Comparison of ENCODE assay signal across 23 cellular contexts in the genomic region with DNA sequence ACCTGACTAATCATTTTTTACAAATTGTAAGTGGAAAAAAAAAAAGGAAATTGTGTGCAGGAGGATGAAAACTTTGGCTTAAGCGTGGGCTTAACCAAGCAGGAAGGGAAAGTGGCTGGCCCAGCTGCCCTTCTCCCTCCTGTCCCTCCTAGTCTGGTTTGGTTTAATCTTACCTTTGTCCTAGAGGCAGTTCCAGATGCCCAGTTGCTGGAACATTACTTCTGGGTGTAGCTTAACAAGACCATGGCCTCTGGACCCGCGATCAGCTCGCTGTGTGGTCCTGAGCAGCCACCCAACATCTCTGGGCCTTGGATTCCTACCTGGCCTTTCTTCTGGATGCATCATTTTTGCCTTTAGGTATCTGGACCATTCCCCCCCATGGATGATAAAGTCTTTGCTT. TPM values are rescaled to one million over a fixed set of nuclear protein-coding genes. Genes with fewer than 3 reads are reported as not detected.
DNase-seq lines count a peak whose midpoint lies in the region; ATAC-seq, FAIRE-seq and TF ChIP-seq lines count a peak whose summit lies in the region.
"Had no signal": no experiment of that assay in that cellular context is flagged by ENCODE, and none has a peak within 500 bp of the region (broad histone marks: within the 10 kb centered on the region; RNA-seq: fewer than 3 reads in every experiment).

No MANE protein-coding gene starts in this region.

- 32 to 81% (median 41%) methylated on average over 4 of the region's 4 CpGs for WGBS in small intestine, 3 donors

- no peak overlapping the region for H3K4me3 Mint-ChIP-seq in CD4-positive, alpha-beta memory T cell
- H3K4me3 Mint-ChIP-seq: CD8-positive, alpha-beta memory T cell had no signal

- FAIRE-seq in small intestine (lab: Jason Lieb, UNC) (no peak), GM12891 (lab: Jason Lieb, UNC) (no peak)
- FAIRE-seq: D721Med had no signal

- H3K4me1 ChIP-seq in RWPE2 (ENCODE audit: insufficient read depth, poor library complexity, severe bottlenecking) (no peaks in the 10 kb centered on the region), lower lobe of right lung (no peaks in the 10 kb centered on the region), small intestine (ENCODE audit: control insufficient read depth in 2 of 2, insufficient read depth in 1 of 2, low read depth in 1 of 2, low read length in 1 of 2) (peaks cover 0 to 2% of the 10 kb centered on the region in 2 donors)
- no peaks in the 10 kb centered on the region for H3K4me1 ChIP-seq in CD4-positive, alpha-beta memory T cell (ENCODE audit: insufficient read depth, low read length)

- H3K36me3 ChIP-seq in RWPE2 (ENCODE audit: low read depth) (no peaks in the 10 kb centered on the region), lower lobe of right lung (no peaks in the 10 kb centered on the region), small intestine (ENCODE audit: control insufficient read depth in 2 of 2, insufficient read depth in 2 of 2, low read length in 2 of 2) (no peaks in the 10 kb centered on the region)
- no peaks in the 10 kb centered on the region for H3K36me3 ChIP-seq in CD4-positive, alpha-beta memory T cell (ENCODE audit: insufficient read depth, low read length)
- H3K36me3 ChIP-seq: BLaER1 had no signal

- H3K4me3 ChIP-seq in RWPE2 (ENCODE audit: severe bottlenecking): no peak overlapping the region
- peak overlapping the region; percentile 20 for H3K4me3 ChIP-seq in lower lobe of right lung
- H3K4me3 ChIP-seq in small intestine (ENCODE audit: low read depth in 1 of 2, low read length in 2 of 2): no peak overlapping the region
- no peak overlapping the region for H3K4me3 ChIP-seq in CD4-positive, alpha-beta memory T cell (ENCODE audit: low read length in 2 of 2)
- H3K4me3 ChIP-seq: BLaER1, SK-N-MC had no signal

- no peaks in the 10 kb centered on the region for H3K36me3 Mint-ChIP-seq in CD4-positive, alpha-beta memory T cell
- H3K36me3 Mint-ChIP-seq: CD8-positive, alpha-beta memory T cell had no signal

- no peak overlapping the region for H3K27ac Mint-ChIP-seq in CD4-positive, alpha-beta memory T cell

- no peaks in the 10 kb centered on the region for H3K4me1 Mint-ChIP-seq in CD4-positive, alpha-beta memory T cell
- H3K4me1 Mint-ChIP-seq: CD8-positive, alpha-beta memory T cell had no signal

- TF ChIP-seq CTCF in RWPE2 (IDR thresholded peaks at IDR 0.05; ENCODE audit: poor library complexity, severe bottlenecking): no peak
- TF ChIP-seq CTCF in lower lobe of right lung (IDR thresholded peaks at IDR 0.05): no peak

- ATAC-seq in RWPE2 (ENCODE audit: low read depth) (no peak), lower lobe of right lung (peak; percentile 31 to 48)

- TF ChIP-seq POLR2A in GM12891 (IDR thresholded peaks at IDR 0.05; ENCODE audit: low read depth, low read length): no peak

- intact Hi-C loops in lower lobe of right lung (cut with DNase I): no loop called here
- intact Hi-C loops in CD4-positive, alpha-beta memory T cell (cut with micrococcal nuclease): no loop called here

- H3K9me3 ChIP-seq in RWPE2 (ENCODE audit: severe bottlenecking): no peaks in the 10 kb centered on the region
- H3K9me3 ChIP-seq in lower lobe of right lung: no peaks in the 10 kb centered on the region
- no peaks in the 10 kb centered on the region for H3K9me3 ChIP-seq in small intestine (ENCODE audit: control insufficient read depth, low read depth)
- no peaks in the 10 kb centered on the region for H3K9me3 ChIP-seq in CD4-positive, alpha-beta memory T cell (ENCODE audit: control insufficient read depth in 1 of 2, low read length in 2 of 2)
- H3K9me3 ChIP-seq: BLaER1 had no signal

- CTCF ChIA-PET in CD4-positive, alpha-beta memory T cell (lab: Charles Lee; ENCODE audit: partially characterized antibody): no interaction called here

- POLR2A ChIA-PET in CD4-positive, alpha-beta memory T cell (lab: Charles Lee; ENCODE audit: partially characterized antibody): no interaction called here

- H3K27me3 Mint-ChIP-seq in CD4-positive, alpha-beta memory T cell: peaks cover 8 to 11% of the 10 kb centered on the region in 2 donors

- no peak overlapping the region for H3K27ac ChIP-seq in RWPE2 (ENCODE audit: poor library complexity, severe bottlenecking)
- H3K27ac ChIP-seq in lower lobe of right lung: no peak overlapping the region
- H3K27ac ChIP-seq in small intestine (ENCODE audit: low read depth in 1 of 2, low read length in 1 of 2): no peak overlapping the region
- no peak overlapping the region for H3K27ac ChIP-seq in CD4-positive, alpha-beta memory T cell (ENCODE audit: low read depth, low read length)
- H3K27ac ChIP-seq: 22Rv1, BLaER1, KMS-11, SK-N-MC had no signal

- DNase-seq in NOMO-1 treated with DMSO at 0.1 percent for 48 hours (lab: John Stamatoyannopoulos, UW; ENCODE audit: unreplicated experiment) (peak; percentile 10), NOMO-1 (lab: John Stamatoyannopoulos, UW; ENCODE audit: unreplicated experiment in 2 of 2) (no peak), RWPE2 (ENCODE audit: low spot score) (peak; percentile 39), lower lobe of right lung (no peak), small intestine (peak; percentile 79), GM12891 (ENCODE audit: insufficient read length, low spot score) (no peak), midbrain (lab: John Stamatoyannopoulos, UW) (no peak)
- no peak for DNase-seq in CD4-positive, alpha-beta memory T cell
- DNase-seq: ACHN; CD8-positive, alpha-beta memory T cell; IMR-90; NCI-H1105 treated with DMSO at 0.1 percent for 48 hours; NCI-H1694 treated with DMSO at 0.1 percent for 48 hours; NCI-H2081 treated with DMSO at 0.1 percent for 48 hours; NCI-H2171 treated with DMSO at 0.1 percent for 48 hours; NCI-H446; NCI-H526; SHP77 had no signal

- H3K27me3 ChIP-seq in RWPE2 (ENCODE audit: insufficient read depth, poor library complexity, severe bottlenecking) (no peaks in the 10 kb centered on the region), lower lobe of right lung (ENCODE audit: low read depth) (no peaks in the 10 kb centered on the region), small intestine (ENCODE audit: control insufficient read depth in 2 of 2, insufficient read depth in 2 of 2, low read length in 2 of 2) (no peaks in the 10 kb centered on the region)
- no peaks in the 10 kb centered on the region for H3K27me3 ChIP-seq in CD4-positive, alpha-beta memory T cell (ENCODE audit: insufficient read depth, low read length)
- H3K27me3 ChIP-seq: BLaER1 had no signal

- H3K9me3 Mint-ChIP-seq in CD4-positive, alpha-beta memory T cell: peaks cover 0 to 2% (median 0%) of the 10 kb centered on the region in 8 donors
- H3K9me3 Mint-ChIP-seq: CD8-positive, alpha-beta memory T cell had no signal

TF ChIP-seq in GM12891, 5 proteins besides CTCF, POLR2A, EP300 and RAD21:
- TF ChIP-seq POU2F2 (IDR thresholded peaks at IDR 0.05; ENCODE audit: low read depth, low read length) (no peak), POLR2AphosphoS5 (IDR thresholded peaks at IDR 0.05; ENCODE audit: low read depth, low read length) (no peak), PAX5 (IDR thresholded peaks at IDR 0.05; ENCODE audit: insufficient read depth, low read length, severe bottlenecking) (no peak), SPI1 (IDR thresholded peaks at IDR 0.05; ENCODE audit: low read depth, low read length) (no peak), TAF1 (IDR thresholded peaks at IDR 0.05; ENCODE audit: low read depth, low read length) (no peak)

RNA-seq across cellular contexts. Expression of a gene that starts 15.5 kb away (rescaled TPM):
- 30.6 TPM for total RNA-seq in lower lobe of right lung
- 1 to 10 TPM in 2 of 3 donors, under 1 TPM in 1; 0.45 to 1.7 (median 1.1) TPM for polyA plus RNA-seq in small intestine
- polyA plus RNA-seq in GM12891 (2012; ENCODE audit: low read depth, missing spikeins): not detected
- total RNA-seq in CD4-positive, alpha-beta memory T cell: under 1 TPM in 1 of 2 experiments, not detected in 1; 0.20 TPM
- not detected for polyA plus RNA-seq in CD4-positive, alpha-beta memory T cell
- total RNA-seq: CD8-positive, alpha-beta memory T cell had no signal
- polyA plus RNA-seq: CD8-positive, alpha-beta memory T cell had no signal

Comparison
In these comparisons a context has a peak if more than half of its experiments do, and no peak if none do; other contexts are left out.
1. DNase-seq: peak in NOMO-1 treated with DMSO at 0.1 percent for 48 hours (single experiment), RWPE2 (single experiment) and small intestine (single experiment); none in NOMO-1 (0 of 2), lower lobe of right lung (single experiment), GM12891 (single experiment), midbrain (single experiment) and CD4-positive, alpha-beta memory T cell (0 of 5).
2. RNA of a gene that starts 15.5 kb away (total RNA-seq): 30.6 TPM in lower lobe of right lung (single experiment); 0.20 TPM in CD4-positive, alpha-beta memory T cell; every median in the first group is over 10 times any median in the second.